Comparison of ENCODE assay signal across 14 cellular contexts in the genomic region with DNA sequence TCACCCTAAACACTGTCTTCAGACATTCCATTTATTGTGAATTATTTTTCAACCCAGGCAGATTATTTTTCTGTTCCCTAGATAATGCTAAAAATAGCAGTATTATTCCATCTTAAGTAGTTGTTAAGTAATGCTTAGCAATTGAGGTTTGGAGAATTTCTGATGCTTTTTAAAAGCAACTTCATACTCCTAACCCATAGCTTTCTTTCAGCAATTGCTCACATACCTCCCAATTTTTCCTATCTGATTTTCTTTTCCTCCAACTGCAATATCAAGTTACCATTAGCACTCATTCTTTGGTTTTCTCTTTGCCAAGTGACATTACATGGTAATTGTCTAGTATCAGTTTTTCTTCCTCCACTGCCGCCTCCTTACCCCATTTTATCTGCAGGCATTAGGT.
A peak's percentile ranks its signal among the peaks of the same experiment; 100 is the strongest.
DNase-seq lines count a peak whose midpoint lies in the region; ATAC-seq and TF ChIP-seq lines count a peak whose summit lies in the region.
"Had no signal": no experiment of that assay in that cellular context is flagged by ENCODE, and none has a peak within 500 bp of the region (broad histone marks: within the 10 kb centered on the region; RNA-seq: fewer than 3 reads in every experiment).

No MANE protein-coding gene starts in this region.

- H3K4me3 ChIP-seq in fibroblast of the aortic adventitia (ENCODE audit: low read depth, low read length) (no peak overlapping the region), ascending aorta (no peak overlapping the region)
- H3K4me3 ChIP-seq: MG63, SJSA1 had no signal

- ATAC-seq in GM19035 (IDR thresholded peaks at IDR 0.05; ENCODE audit: unreplicated experiment) (peak; percentile 23), GM21717 (IDR thresholded peaks at IDR 0.05; ENCODE audit: unreplicated experiment) (peak; percentile 23), HG03108 (IDR thresholded peaks at IDR 0.05; ENCODE audit: unreplicated experiment) (peak; percentile 26), HG03521 (IDR thresholded peaks at IDR 0.05; ENCODE audit: unreplicated experiment) (no peak)
- ATAC-seq: activated T-cell treated with anti-CD3 and anti-CD28 coated beads, Interleukin-2, amount 50 U/mL, for 72 hours had no signal

- TF ChIP-seq CTCF in fibroblast of the aortic adventitia (IDR thresholded peaks at IDR 0.05; ENCODE audit: insufficient read depth, low read length) = no peak
- no peak for TF ChIP-seq CTCF in ascending aorta (IDR thresholded peaks at IDR 0.05)

- DNase-seq in fibroblast of the aortic adventitia (ENCODE audit: low read depth) (peak; percentile 38), NAMALWA (ENCODE audit: low spot score) (no peak), ascending aorta (ENCODE audit: low spot score in 2 of 2) (no peak), DMS53 treated with DMSO at 0.1 percent for 48 hours (lab: John Stamatoyannopoulos, UW; ENCODE audit: unreplicated experiment) (no peak)
- DNase-seq: activated T-cell treated with anti-CD3 and anti-CD28 coated beads, Interleukin-2, amount 50 U/mL, for 72 hours; Calu3; central memory CD4-positive, alpha-beta T cell; MG63; NCI-H524 had no signal

- no peaks in the 10 kb centered on the region for H3K36me3 ChIP-seq in ascending aorta
- H3K36me3 ChIP-seq: MG63, SJSA1 had no signal

- H3K27ac ChIP-seq in ascending aorta = no peak overlapping the region
- H3K27ac ChIP-seq: SJSA1 had no signal

- peaks cover 0 to under 1% of the 10 kb centered on the region in 2 donors for H3K4me1 ChIP-seq in ascending aorta

- no peaks in the 10 kb centered on the region for H3K27me3 ChIP-seq in ascending aorta
- H3K27me3 ChIP-seq: MG63, SJSA1 had no signal

- no peaks in the 10 kb centered on the region for H3K9me3 ChIP-seq in ascending aorta
- H3K9me3 ChIP-seq: MG63, SJSA1 had no signal

- intact Hi-C loops in ascending aorta (cut with DNase I) = no loop called here
